In the genomic region with DNA sequence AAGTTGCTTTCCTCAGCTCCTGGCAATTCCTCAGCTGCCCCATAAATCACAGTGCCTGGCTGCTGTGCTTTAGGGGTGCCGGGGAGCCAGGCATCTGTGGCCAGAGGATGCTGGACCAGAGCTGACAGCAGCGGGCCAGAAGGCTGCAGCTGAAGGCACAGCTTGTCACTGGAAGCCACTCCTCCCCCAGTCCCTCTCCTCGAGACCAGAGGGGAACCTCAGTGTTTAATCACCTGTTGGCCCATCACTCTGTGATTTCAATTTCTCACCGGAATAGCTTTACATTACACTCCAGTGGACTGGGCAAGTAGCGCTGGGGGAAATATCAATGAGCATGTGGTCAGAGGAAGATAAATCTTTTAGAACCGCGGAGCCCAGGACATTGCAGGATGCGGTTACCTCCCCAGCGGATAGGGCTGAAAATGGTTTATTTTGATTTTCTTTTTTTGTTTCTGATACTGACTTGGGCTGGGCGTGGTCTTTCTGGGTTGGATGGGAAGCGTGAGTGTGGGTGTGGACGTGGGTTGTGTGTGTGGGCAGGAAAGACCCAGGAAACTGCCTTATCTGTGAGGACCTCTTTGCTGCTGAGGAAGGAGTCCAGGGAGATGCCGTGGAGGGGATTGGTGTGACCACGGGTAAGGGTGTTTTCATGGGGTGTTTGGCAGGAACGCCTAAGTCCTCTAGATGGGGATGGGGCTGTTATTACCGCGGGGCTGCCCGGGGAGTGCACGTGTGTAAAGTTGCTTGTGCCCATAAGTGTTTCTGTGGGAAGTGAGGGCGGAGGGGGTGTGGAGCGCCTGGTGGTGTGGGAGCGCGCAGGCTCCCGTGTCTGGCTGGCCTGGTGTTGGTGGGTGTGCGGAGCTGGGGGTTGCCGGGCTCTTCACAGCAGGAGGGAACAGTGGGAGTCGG, we compare ENCODE assay signal across 10 cellular contexts. TPM values are rescaled to one million over a fixed set of nuclear protein-coding genes. Genes with fewer than 3 reads are reported as not detected.
DNase-seq lines count a peak whose midpoint lies in the region; ATAC-seq and TF ChIP-seq lines count a peak whose summit lies in the region.
"Had no signal": no experiment of that assay in that cellular context is flagged by ENCODE, and none has a peak within 500 bp of the region (broad histone marks: within the 10 kb centered on the region; RNA-seq: fewer than 3 reads in every experiment).

No MANE protein-coding gene starts in this region.

- no peak overlapping the region for H3K27ac Mint-ChIP-seq in activated CD8-positive, alpha-beta memory T cell treated with anti-CD3 and anti-CD28 coated beads, Interleukin-2, amount 10 ng/mL, durations not matched to agents 7 days and 5 days
- H3K27ac Mint-ChIP-seq in naive thymus-derived CD4-positive, alpha-beta T cell = no peak overlapping the region

- TF ChIP-seq POLR2A in prostate gland (IDR thresholded peaks at IDR 0.05) = no peak

- H3K27ac ChIP-seq in naive thymus-derived CD4-positive, alpha-beta T cell (ENCODE audit: low read depth, low read length) = no peak overlapping the region
- no peak overlapping the region for H3K27ac ChIP-seq in prostate gland
- H3K27ac ChIP-seq: heart left ventricle, spleen had no signal

- WGBS in prostate gland = 53% methylated on average over 27 of the region's 27 CpGs

- H3K4me3 ChIP-seq in naive thymus-derived CD4-positive, alpha-beta T cell (ENCODE audit: low read length) = peak overlapping the region; percentile 38
- H3K4me3 ChIP-seq in prostate gland = no peak overlapping the region
- H3K4me3 ChIP-seq: heart left ventricle, spleen had no signal

- no peak overlapping the region for H3K4me3 Mint-ChIP-seq in activated CD8-positive, alpha-beta memory T cell treated with anti-CD3 and anti-CD28 coated beads, Interleukin-2, amount 10 ng/mL, durations not matched to agents 7 days and 5 days
- H3K4me3 Mint-ChIP-seq in naive thymus-derived CD4-positive, alpha-beta T cell = no peak overlapping the region

- H3K27me3 Mint-ChIP-seq in activated CD8-positive, alpha-beta memory T cell treated with anti-CD3 and anti-CD28 coated beads, Interleukin-2, amount 10 ng/mL, durations not matched to agents 7 days and 5 days = peaks cover 26% of the 10 kb centered on the region
- peaks cover 0 to 14% (median 9%) of the 10 kb centered on the region in 5 donors for H3K27me3 Mint-ChIP-seq in naive thymus-derived CD4-positive, alpha-beta T cell

- H3K9me3 ChIP-seq in naive thymus-derived CD4-positive, alpha-beta T cell (ENCODE audit: control insufficient read depth in 2 of 3, low read length in 3 of 3) = no peaks in the 10 kb centered on the region
- no peaks in the 10 kb centered on the region for H3K9me3 ChIP-seq in prostate gland
- H3K9me3 ChIP-seq: heart left ventricle, spleen had no signal

- intact Hi-C loops in naive thymus-derived CD4-positive, alpha-beta T cell (cut with micrococcal nuclease) = loop anchor here (1.0 to 10.0 kb wide), 4 partner anchors 12 to 423 kb away; partner anchors contain the start of gene SYT7 (in 1 of the 2)
- intact Hi-C loops in prostate gland (cut with DNase I) = no loop called here
- intact Hi-C loops in head of caudate nucleus (cut with DNase I) = no loop called here

- peaks cover 15 to 35% of the 10 kb centered on the region in 2 donors for H3K4me1 ChIP-seq in naive thymus-derived CD4-positive, alpha-beta T cell (ENCODE audit: control insufficient read depth in 2 of 2, insufficient read depth in 2 of 2, low read length in 2 of 2)
- peaks cover 25% of the 10 kb centered on the region for H3K4me1 ChIP-seq in prostate gland (replicated peaks)

- TF ChIP-seq CTCF in prostate gland (IDR thresholded peaks at IDR 0.05) = no peak

- CTCF ChIA-PET in activated CD8-positive, alpha-beta memory T cell treated with anti-CD3 and anti-CD28 coated beads, Interleukin-2, amount 10 ng/mL, durations not matched to agents 7 days and 5 days (lab: Charles Lee) = interaction anchor here (1.1 to 6.1 kb wide), 5 partner anchors 14 to 249 kb away, joined by 3 to 54 read pairs (median 3); no protein-coding TSS in a partner anchor
- CTCF ChIA-PET in naive thymus-derived CD4-positive, alpha-beta T cell (lab: Charles Lee) = interaction anchor here (0.8 to 1.8 kb wide), 6 partner anchors 11 to 52 kb away, joined by 3 to 22 read pairs (median 4); no protein-coding TSS in a partner anchor

- H3K4me1 Mint-ChIP-seq in activated CD8-positive, alpha-beta memory T cell treated with anti-CD3 and anti-CD28 coated beads, Interleukin-2, amount 10 ng/mL, durations not matched to agents 7 days and 5 days = peaks cover 6% of the 10 kb centered on the region
- H3K4me1 Mint-ChIP-seq in naive thymus-derived CD4-positive, alpha-beta T cell = peaks cover 0 to 14% (median 5%) of the 10 kb centered on the region in 7 donors

- H3K36me3 Mint-ChIP-seq in activated CD8-positive, alpha-beta memory T cell treated with anti-CD3 and anti-CD28 coated beads, Interleukin-2, amount 10 ng/mL, durations not matched to agents 7 days and 5 days = no peaks in the 10 kb centered on the region
- no peaks in the 10 kb centered on the region for H3K36me3 Mint-ChIP-seq in naive thymus-derived CD4-positive, alpha-beta T cell

- H3K36me3 ChIP-seq in naive thymus-derived CD4-positive, alpha-beta T cell (ENCODE audit: control insufficient read depth in 2 of 3, insufficient read depth in 3 of 3, low read length in 3 of 3) = no peaks in the 10 kb centered on the region
- no peaks in the 10 kb centered on the region for H3K36me3 ChIP-seq in prostate gland
- H3K36me3 ChIP-seq: heart left ventricle, spleen had no signal

- H3K9me3 Mint-ChIP-seq in activated CD8-positive, alpha-beta memory T cell treated with anti-CD3 and anti-CD28 coated beads, Interleukin-2, amount 10 ng/mL, durations not matched to agents 7 days and 5 days (ENCODE audit: low read depth) = no peaks in the 10 kb centered on the region
- H3K9me3 Mint-ChIP-seq in naive thymus-derived CD4-positive, alpha-beta T cell = peaks cover 0 to 2% (median 0%) of the 10 kb centered on the region in 11 donors

- POLR2A ChIA-PET in naive thymus-derived CD4-positive, alpha-beta T cell (lab: Charles Lee) = interaction anchor here (1.4 kb wide), 1 partner anchor 10 kb away, joined by 9 read pairs; no protein-coding TSS in a partner anchor

- peaks cover 0 to 3% of the 10 kb centered on the region in 2 donors for H3K27me3 ChIP-seq in naive thymus-derived CD4-positive, alpha-beta T cell (ENCODE audit: control insufficient read depth in 2 of 2, insufficient read depth in 2 of 2, low read length in 2 of 2)
- H3K27me3 ChIP-seq in prostate gland (replicated peaks; ENCODE audit: insufficient read depth) = no peaks in the 10 kb centered on the region
- H3K27me3 ChIP-seq: heart left ventricle had no signal

- ATAC-seq in activated CD8-positive, alpha-beta memory T cell treated with anti-CD3 and anti-CD28 coated beads, Interleukin-2, amount 10 ng/mL, durations not matched to agents 7 days and 5 days = peak; percentile 34
- ATAC-seq in naive thymus-derived CD4-positive, alpha-beta T cell = peak; percentile 51
- no peak for ATAC-seq in GM21360 (IDR thresholded peaks at IDR 0.05; ENCODE audit: unreplicated experiment)
- ATAC-seq: heart left ventricle had no signal

- peak; percentile 62 for DNase-seq in activated CD8-positive, alpha-beta memory T cell treated with anti-CD3 and anti-CD28 coated beads, Interleukin-2, amount 10 ng/mL, durations not matched to agents 7 days and 5 days
- DNase-seq in activated CD8-positive, alpha-beta memory T cell treated with anti-CD3 and anti-CD28 coated beads for 24 hours = no peak
- DNase-seq in NCI-H69 (lab: John Stamatoyannopoulos, UW) = peak; percentile 75
- peak; percentile 32 for DNase-seq in astrocyte of the hippocampus (ENCODE audit: low read depth, low spot score)
- peak in 6 of 9 donors; percentile 16 to 57 (median 50) for DNase-seq in naive thymus-derived CD4-positive, alpha-beta T cell
- DNase-seq in prostate gland (ENCODE audit: low spot score) = no peak
- DNase-seq in head of caudate nucleus = no peak
- DNase-seq: heart left ventricle, spleen had no signal

RNA-seq across cellular contexts. Expression of gene DAGLA, which starts 4.0 kb away (rescaled TPM):
- total RNA-seq in activated CD8-positive, alpha-beta memory T cell treated with anti-CD3 and anti-CD28 coated beads, Interleukin-2, amount 10 ng/mL, durations not matched to agents 7 days and 5 days = not detected
- 1 to 10 TPM in 1 of 5 experiments, under 1 TPM in 4; 0.15 to 2.1 (median 0.35) TPM for total RNA-seq in naive thymus-derived CD4-positive, alpha-beta T cell
- under 1 TPM; 0.24 to 0.26 TPM for polyA plus RNA-seq in naive thymus-derived CD4-positive, alpha-beta T cell
- 10 to 100 TPM; 10.8 to 12.2 TPM for total RNA-seq in prostate gland

Comparison
In these comparisons a context has a peak if more than half of its experiments do, and no peak if none do; other contexts are left out.
1. DNase-seq: peak in activated CD8-positive, alpha-beta memory T cell treated with anti-CD3 and anti-CD28 coated beads, Interleukin-2, amount 10 ng/mL, durations not matched to agents 7 days and 5 days (single experiment), NCI-H69 (single experiment), astrocyte of the hippocampus (single experiment) and naive thymus-derived CD4-positive, alpha-beta T cell (6 of 9); none in activated CD8-positive, alpha-beta memory T cell treated with anti-CD3 and anti-CD28 coated beads for 24 hours (single experiment), prostate gland (single experiment) and head of caudate nucleus (0 of 42).
2. intact Hi-C loops: an anchor here in naive thymus-derived CD4-positive, alpha-beta T cell (1.0 to 10.0 kb wide); none called in prostate gland and head of caudate nucleus.